In the genomic region with DNA sequence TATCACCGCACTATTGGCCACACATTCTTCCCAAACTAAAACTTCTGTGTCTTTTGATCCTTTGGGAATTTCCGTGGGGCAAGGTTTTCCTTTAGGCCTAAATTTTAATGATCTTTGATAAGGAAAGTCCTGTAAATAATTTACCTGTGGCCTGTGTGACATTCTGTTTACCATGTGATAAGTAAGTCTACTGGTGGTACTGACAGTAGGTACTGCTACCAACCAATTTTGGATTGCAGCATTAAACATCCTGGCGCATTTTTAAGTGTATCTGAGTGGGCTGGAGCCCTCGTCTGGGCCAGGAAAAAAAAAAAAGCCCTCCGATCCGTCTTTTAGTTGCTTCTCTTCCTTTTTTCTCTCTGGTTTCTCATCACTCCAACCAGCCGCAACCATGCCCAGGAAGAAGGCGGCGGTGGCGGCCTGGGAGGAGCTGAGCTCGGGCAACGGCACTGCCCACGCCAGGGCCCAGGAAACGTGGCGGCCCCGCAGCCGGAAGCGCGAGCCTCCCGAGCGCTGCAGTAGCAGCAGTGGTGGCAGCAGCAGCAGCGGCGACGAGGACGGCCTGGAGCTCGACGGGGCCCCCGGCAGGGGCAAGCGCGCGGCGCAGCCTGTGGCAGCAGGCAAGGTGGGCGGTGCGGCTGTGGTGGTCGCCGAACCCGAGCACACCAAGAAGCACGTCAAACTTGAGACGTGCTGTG, we compare ENCODE assay signal across 10 cellular contexts. TPM values are rescaled to one million over a fixed set of nuclear protein-coding genes. Genes with fewer than 3 reads are reported as not detected.
A peak's percentile ranks its signal among the peaks of the same experiment; 100 is the strongest.
DNase-seq lines count a peak whose midpoint lies in the region; ATAC-seq and TF ChIP-seq lines count a peak whose summit lies in the region.
"Had no signal": no experiment of that assay in that cellular context is flagged by ENCODE, and none has a peak within 500 bp of the region (broad histone marks: within the 10 kb centered on the region; RNA-seq: fewer than 3 reads in every experiment).

No MANE protein-coding gene starts in this region.

- ATAC-seq in T-helper 17 cell (peak; percentile 87), mucosa of descending colon (peak; percentile 98), GM21447 (IDR thresholded peaks at IDR 0.05; ENCODE audit: unreplicated experiment) (no peak), GM18867 (IDR thresholded peaks at IDR 0.05; ENCODE audit: unreplicated experiment) (no peak), omental fat pad (ENCODE audit: low FRiP score) (no peak)

- DNase-seq in T-helper 17 cell (peak in 1 of 3 donors; percentile 27), mucosa of descending colon (peak; percentile 70 to 82 (median 80)), stomach (peak; percentile 52), hypothalamus (lab: John Stamatoyannopoulos, UW) (no peak), omental fat pad (ENCODE audit: low spot score) (no peak)
- DNase-seq in activated T-helper 9 cell treated with anti-CD3 and anti-CD28 coated beads, Interleukin-2, amount 50 U/mL, for 16 hours (ENCODE audit: low read depth): peak; percentile 19

- H3K36me3 ChIP-seq in mucosa of descending colon (ENCODE audit: low read depth) (no peaks in the 10 kb centered on the region), stomach (no peaks in the 10 kb centered on the region)
- H3K36me3 ChIP-seq: neural progenitor cell, tibial nerve had no signal

- H3K27me3 Mint-ChIP-seq in T-helper 17 cell: peaks cover 8% of the 10 kb centered on the region

- H3K4me3 ChIP-seq in mucosa of descending colon (no peak overlapping the region), stomach (peak overlapping the region in 3 of 4 donors; percentile 6 to 18 (median 11))
- H3K4me3 ChIP-seq: neural progenitor cell had no signal

- H3K4me1 ChIP-seq in mucosa of descending colon (ENCODE audit: low read depth) (peaks cover 13% of the 10 kb centered on the region), stomach (peaks cover 7 to 18% (median 9%) of the 10 kb centered on the region in 4 donors)
- H3K4me1 ChIP-seq: neural progenitor cell, tibial nerve had no signal

- H3K9me3 ChIP-seq in T-helper 17 cell (ENCODE audit: control insufficient read depth, low read length, poor library complexity, severe bottlenecking) (no peaks in the 10 kb centered on the region), mucosa of descending colon (peaks cover 2% of the 10 kb centered on the region), stomach (no peaks in the 10 kb centered on the region)
- H3K9me3 ChIP-seq: tibial nerve had no signal

- H3K27me3 ChIP-seq in stomach: no peaks in the 10 kb centered on the region
- H3K27me3 ChIP-seq: neural progenitor cell, tibial nerve had no signal

- H3K4me3 Mint-ChIP-seq in T-helper 17 cell: peak overlapping the region; percentile 66
- H3K4me3 Mint-ChIP-seq: neural progenitor cell had no signal

- H3K36me3 Mint-ChIP-seq in T-helper 17 cell (ENCODE audit: low read depth): no peaks in the 10 kb centered on the region

- intact Hi-C loops in mucosa of descending colon (cut with DNase I, micrococcal nuclease): no loop called here
- intact Hi-C loops in stomach (cut with DNase I; ENCODE audit: low total_unique reads): no loop called here

- H3K27ac Mint-ChIP-seq in T-helper 17 cell: peak overlapping the region; percentile 67
- H3K27ac Mint-ChIP-seq: neural progenitor cell had no signal

- WGBS in stomach, 5 donors: 24 to 54% (median 47%) methylated on average over 25 to 39 of the region's 39 CpGs

- no peak for TF ChIP-seq CTCF in mucosa of descending colon (IDR thresholded peaks at IDR 0.05)
- no peak for TF ChIP-seq CTCF in stomach (IDR thresholded peaks at IDR 0.05)
- no peak for TF ChIP-seq CTCF in omental fat pad (IDR thresholded peaks at IDR 0.05)

- peak overlapping the region; percentile 38 to 77 (median 60) for H3K27ac ChIP-seq in stomach
- H3K27ac ChIP-seq: neural progenitor cell had no signal

- H3K4me1 Mint-ChIP-seq in T-helper 17 cell: peaks cover 2% of the 10 kb centered on the region

- no peak for TF ChIP-seq POLR2A in stomach (IDR thresholded peaks at IDR 0.05)

- TF ChIP-seq EP300 in stomach (IDR thresholded peaks at IDR 0.05): no peak

RNA-seq across cellular contexts. Expression of gene ASRGL1, which starts 33.6 kb away (rescaled TPM):
- total RNA-seq in T-helper 17 cell (under 1 TPM; 0.75 to 0.89 TPM), mucosa of descending colon (10 to 100 TPM; 12.2 to 66.7 (median 13.9) TPM), stomach (10 to 100 TPM in 4 of 5 donors, 1 to 10 TPM in 1; 2.9 to 82.0 (median 57.6) TPM), omental fat pad (10 to 100 TPM in 3 of 4 donors, 1 to 10 TPM in 1; 7.1 to 57.9 (median 31.3) TPM)
- 10 to 100 TPM; 11.0 to 32.7 (median 16.3) TPM for polyA plus RNA-seq in stomach

RNA-seq across cellular contexts. Expression of gene SCGB1A1, which starts 47.9 kb away (rescaled TPM):
- total RNA-seq in T-helper 17 cell (not detected), mucosa of descending colon (not detected), stomach (10 to 100 TPM in 1 of 5 donors, 1 to 10 TPM in 1, not detected in 3; 2.6 to 11.2 TPM), omental fat pad (not detected)
- 10 to 100 TPM in 1 of 3 donors, not detected in 2; 53.9 TPM for polyA plus RNA-seq in stomach
- total RNA-seq: tibial nerve had no signal

Comparison
In these comparisons a context has a peak if more than half of its experiments do, and no peak if none do; other contexts are left out.
1. ATAC-seq: peak in T-helper 17 cell (single experiment) and mucosa of descending colon (single experiment); none in GM21447 (single experiment), GM18867 (single experiment) and omental fat pad (single experiment).
2. DNase-seq: peak in activated T-helper 9 cell treated with anti-CD3 and anti-CD28 coated beads, Interleukin-2, amount 50 U/mL, for 16 hours (single experiment), mucosa of descending colon (3 of 3) and stomach (single experiment); none in hypothalamus (0 of 51) and omental fat pad (single experiment).